Comparison of ENCODE assay signal across 21 cellular contexts in the genomic region with DNA sequence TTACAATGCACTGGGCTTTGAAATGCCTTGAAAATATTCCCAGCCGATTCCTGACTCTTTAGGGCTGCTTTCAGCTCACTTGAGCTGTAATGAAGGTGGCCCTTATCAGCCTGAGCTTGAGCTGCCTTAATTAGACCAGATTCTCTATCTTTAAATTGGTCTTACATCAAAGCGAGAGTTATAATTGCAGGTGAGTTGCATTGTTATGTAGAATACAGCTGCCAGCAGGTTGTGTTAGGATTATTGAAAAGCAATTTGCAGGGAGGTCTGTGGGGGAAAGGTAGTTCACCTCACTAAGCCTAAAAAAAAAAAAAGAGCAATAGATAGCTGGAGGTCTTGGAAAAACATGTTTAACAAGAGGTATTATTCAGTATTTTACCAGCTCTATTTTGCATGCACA.
"Had no signal": no experiment of that assay in that cellular context is flagged by ENCODE, and none has a peak within 500 bp of the region (broad histone marks: within the 10 kb centered on the region; RNA-seq: fewer than 3 reads in every experiment).

No MANE protein-coding gene starts in this region.

- H3K36me3 Mint-ChIP-seq: memory B cell; natural killer cell treated with Interleukin-12 subunit alpha and Interleukin-12 subunit beta and Interleukin-15 and Interleukin-18, amount 100 ng/mL, for 72 hours; neural progenitor cell had no signal

- H3K27ac ChIP-seq: foreskin keratinocyte, left ventricle myocardium inferior, lower lobe of right lung, neural progenitor cell, ovary, stomach, thoracic aorta, transverse colon had no signal

- H3K9me3 Mint-ChIP-seq: dendritic cell treated with granulocyte-macrophage colony-stimulating factor and Interleukin-4, amounts not matched to agents 40 ng/mL and 50 ng/mL, for 4 days; natural killer cell treated with Interleukin-12 subunit alpha and Interleukin-12 subunit beta and Interleukin-15 and Interleukin-18, amount 100 ng/mL, for 72 hours had no signal

- ATAC-seq: foreskin keratinocyte, left cardiac atrium, lower lobe of right lung, right cardiac atrium had no signal

- H3K4me3 Mint-ChIP-seq: dendritic cell treated with granulocyte-macrophage colony-stimulating factor and Interleukin-4, amounts not matched to agents 40 ng/mL and 50 ng/mL, for 4 days; memory B cell; natural killer cell treated with Interleukin-12 subunit alpha and Interleukin-12 subunit beta and Interleukin-15 and Interleukin-18, amount 100 ng/mL, for 72 hours; neural progenitor cell had no signal

- H3K4me1 ChIP-seq: foreskin keratinocyte, left ventricle myocardium inferior, lower lobe of right lung, stomach, transverse colon had no signal

- H2AFZ ChIP-seq: neural progenitor cell had no signal

- H3K27ac Mint-ChIP-seq: dendritic cell treated with granulocyte-macrophage colony-stimulating factor and Interleukin-4, amounts not matched to agents 40 ng/mL and 50 ng/mL, for 4 days; memory B cell; natural killer cell treated with Interleukin-12 subunit alpha and Interleukin-12 subunit beta and Interleukin-15 and Interleukin-18, amount 100 ng/mL, for 72 hours; neural progenitor cell had no signal

- H3K4me3 ChIP-seq: left ventricle myocardium inferior, lower lobe of right lung, neural progenitor cell, ovary, stomach, thoracic aorta, transverse colon had no signal

- H3K4me1 Mint-ChIP-seq: memory B cell had no signal

- DNase-seq: erythroblast; foreskin keratinocyte; kidney; left cardiac atrium; left ventricle myocardium inferior; lower lobe of right lung; midbrain; nucleus accumbens; ovary; right cardiac atrium; small intestine; stimulated activated CD4-positive, alpha-beta T cell treated with anti-CD3 and anti-CD28 coated beads, Interleukin-12 subunit alpha, Interleukin-12 subunit beta, amount 100 ng/mL, for 4 hours; stimulated activated naive CD4-positive, alpha-beta T cell; stomach; substantia nigra; transverse colon had no signal

- H3K36me3 ChIP-seq: left ventricle myocardium inferior, lower lobe of right lung, neural progenitor cell, ovary, stomach, thoracic aorta, transverse colon had no signal

- H3K27me3 ChIP-seq: foreskin keratinocyte, neural progenitor cell, ovary, stomach had no signal

- H3K4me2 ChIP-seq: neural progenitor cell had no signal
